In genomic region chr2:55361465-55362189, GRCh38 we compare ENCODE assay signal across 20 cellular contexts. TPM values are rescaled to one million over a fixed set of nuclear protein-coding genes. Genes with fewer than 3 reads are reported as not detected.
DNase-seq lines count a peak whose midpoint lies in the region; ATAC-seq and TF ChIP-seq lines count a peak whose summit lies in the region.
"Had no signal": no experiment of that assay in that cellular context is flagged by ENCODE, and none has a peak within 500 bp of the region (broad histone marks: within the 10 kb centered on the region; RNA-seq: fewer than 3 reads in every experiment).

No MANE protein-coding gene starts in this region.

- H3K27ac ChIP-seq in dorsolateral prefrontal cortex = peak overlapping the region in 53 of 59 donors; percentile 4 to 97 (median 91)
- H3K27ac ChIP-seq: BLaER1, parathyroid adenoma had no signal

- intact Hi-C loops in dorsolateral prefrontal cortex (cut with DNase I) = loop anchor here in 1 of 2 donors (5.0 to 10.0 kb wide), 2 partner anchors 56 to 77 kb away; partner anchors contain the start of gene CCDC88A

- no peaks in the 10 kb centered on the region for H3K27me3 ChIP-seq in dorsolateral prefrontal cortex
- H3K27me3 ChIP-seq: BLaER1 had no signal

- no peak for TF ChIP-seq CTCF in dorsolateral prefrontal cortex (IDR thresholded peaks at IDR 0.05 in 54 of 56, conservative IDR thresholded peaks at IDR 0.05 in 2 of 56; ENCODE audit: low read depth in 1 of 56, partially characterized antibody in 56 of 56)

- no peak for DNase-seq in dorsolateral prefrontal cortex
- no peak for DNase-seq in activated CD4-positive, alpha-beta T cell treated with anti-CD3 and anti-CD28 coated beads, Interleukin-2, amount 50 U/mL, for 1 hour
- no peak for DNase-seq in dedifferentiated amniotic fluid mesenchymal stem cell (ENCODE audit: extremely low spot score)
- DNase-seq in NCI-H526 (lab: John Stamatoyannopoulos, UW) = no peak
- DNase-seq: activated CD4-positive, alpha-beta T cell treated with anti-CD3 and anti-CD28 coated beads, Interleukin-2, amount 10 ng/mL, durations not matched to agents 24 days and 14 days; activated CD8-positive, alpha-beta memory T cell treated with anti-CD3 and anti-CD28 coated beads, Interleukin-2, amount 50 U/mL, for 48 hours; activated gamma-delta T cell; Calu3; effector CD4-positive, alpha-beta T cell; hippocampal formation; naive thymus-derived CD4-positive, alpha-beta T cell; NCI-H1930; NCI-H510A; stimulated activated CD4-positive, alpha-beta T cell treated with anti-CD3 and anti-CD28 coated beads, Interleukin-4, amount 100 ng/mL, for 1 hour had no signal

- H3K4me3 ChIP-seq in dorsolateral prefrontal cortex = peak overlapping the region in 1 of 59 donors; percentile 13
- H3K4me3 ChIP-seq: BLaER1 had no signal

- ATAC-seq in GM19324 (IDR thresholded peaks at IDR 0.05; ENCODE audit: low FRiP score, unreplicated experiment) (peak; percentile 64), HG03066 (IDR thresholded peaks at IDR 0.05; ENCODE audit: low read depth, unreplicated experiment) (peak; percentile 68), HG03439 (IDR thresholded peaks at IDR 0.05; ENCODE audit: unreplicated experiment) (no peak)
- ATAC-seq: HepG2; naive thymus-derived CD4-positive, alpha-beta T cell had no signal

RNA-seq across cellular contexts. Expression of gene CCDC88A, which starts 58.0 kb away (rescaled TPM):
- 100 to 1,000 TPM; 151 to 514 (median 261) TPM for total RNA-seq in dorsolateral prefrontal cortex
